17 cellular contexts compared by ENCODE assay signal in genomic region chr6:170007468-170008240, GRCh38.
A peak's percentile ranks its signal among the peaks of the same experiment; 100 is the strongest.
DNase-seq lines count a peak whose midpoint lies in the region; ATAC-seq and TF ChIP-seq lines count a peak whose summit lies in the region.
"Had no signal": no experiment of that assay in that cellular context is flagged by ENCODE, and none has a peak within 500 bp of the region (broad histone marks: within the 10 kb centered on the region; RNA-seq: fewer than 3 reads in every experiment).

No MANE protein-coding gene starts in this region.

- H3K9me3 ChIP-seq in WERI-Rb-1 (ENCODE audit: severe bottlenecking) (peaks cover 13% of the 10 kb centered on the region), esophagus muscularis mucosa (peaks cover 0 to 6% (median 0%) of the 10 kb centered on the region in 4 donors)

- H3K36me3 Mint-ChIP-seq in natural killer cell: peaks cover 9% of the 10 kb centered on the region
- peaks cover 10% of the 10 kb centered on the region for H3K36me3 Mint-ChIP-seq in natural killer cell treated with Interleukin-12 subunit alpha and Interleukin-12 subunit beta and Interleukin-15 and Interleukin-18, amount 100 ng/mL, for 72 hours

- H3K36me3 ChIP-seq in WERI-Rb-1 (no peaks in the 10 kb centered on the region), esophagus muscularis mucosa (no peaks in the 10 kb centered on the region)
- H3K36me3 ChIP-seq: adrenal gland had no signal

- H3K4me1 ChIP-seq in esophagus muscularis mucosa: peaks cover 0 to 15% (median 7%) of the 10 kb centered on the region in 4 donors
- H3K4me1 ChIP-seq: adrenal gland had no signal

- DNase-seq in natural killer cell (peak; percentile 8), WERI-Rb-1 (peak; percentile 25), left lobe of liver (ENCODE audit: low spot score) (peak; percentile 34), ureter (ENCODE audit: low spot score) (peak; percentile 25), esophagus muscularis mucosa (ENCODE audit: extremely low spot score) (no peak), superior temporal gyrus (ENCODE audit: extremely low spot score) (no peak)
- no peak for DNase-seq in natural killer cell treated with Interleukin-12 subunit alpha and Interleukin-12 subunit beta and Interleukin-15 and Interleukin-18, amount 100 ng/mL, for 72 hours (ENCODE audit: low spot score)
- DNase-seq: activated CD4-positive, alpha-beta T cell treated with anti-CD3 and anti-CD28 coated beads, Interleukin-2, amount 50 U/mL, for 4 hours; CD4-positive, alpha-beta T cell; mesenchymal stem cell; MM.1S; OCI-M1; small intestine; stimulated activated naive B cell treated with anti-CD40 and anti-IgM and Interleukin-4, amounts not matched to agents 10 μg/mL and 1 μg/mL and 100 μg/mL, for 72 hours had no signal

- ATAC-seq in natural killer cell (no peak), left lobe of liver (no peak), HG02759 (IDR thresholded peaks at IDR 0.05; ENCODE audit: unreplicated experiment) (no peak)
- no peak for ATAC-seq in natural killer cell treated with Interleukin-12 subunit alpha and Interleukin-12 subunit beta and Interleukin-15 and Interleukin-18, amount 100 ng/mL, for 72 hours
- ATAC-seq: GM12878; stimulated activated naive B cell treated with anti-CD40 and anti-IgM and Interleukin-4, amounts not matched to agents 10 μg/mL and 1 μg/mL and 100 μg/mL, for 72 hours had no signal

- intact Hi-C loops in natural killer cell (cut with micrococcal nuclease) (no loop called here), esophagus muscularis mucosa (cut with DNase I) (no loop called here)

- H3K27me3 ChIP-seq in WERI-Rb-1 (ENCODE audit: insufficient read depth, low read depth, severe bottlenecking): no peaks in the 10 kb centered on the region
- no peaks in the 10 kb centered on the region for H3K27me3 ChIP-seq in esophagus muscularis mucosa
- H3K27me3 ChIP-seq: adrenal gland had no signal

- H3K4me3 ChIP-seq in WERI-Rb-1 (ENCODE audit: low read depth, low read length) (peak overlapping the region; percentile 11), esophagus muscularis mucosa (no peak overlapping the region)
- H3K4me3 ChIP-seq: adrenal gland, GM12878 had no signal

- peaks cover 7 to 11% of the 10 kb centered on the region in 2 donors for H3K27me3 Mint-ChIP-seq in natural killer cell (ENCODE audit: low read depth in 2 of 2)
- peaks cover 8 to 10% of the 10 kb centered on the region in 2 donors for H3K27me3 Mint-ChIP-seq in natural killer cell treated with Interleukin-12 subunit alpha and Interleukin-12 subunit beta and Interleukin-15 and Interleukin-18, amount 100 ng/mL, for 72 hours

- TF ChIP-seq CTCF in natural killer cell (IDR thresholded peaks at IDR 0.05): no peak
- TF ChIP-seq CTCF in WERI-Rb-1 (IDR thresholded peaks at IDR 0.05; ENCODE audit: low read depth, low read length): no peak
- TF ChIP-seq CTCF in esophagus muscularis mucosa (IDR thresholded peaks at IDR 0.05): no peak

- H3K27ac ChIP-seq in WERI-Rb-1 (peak overlapping the region; percentile 30; the same call in 1 of the 2 replicates), esophagus muscularis mucosa (replicated peaks in 1 of 4) (no peak overlapping the region)
- H3K27ac ChIP-seq: adrenal gland had no signal

- no peak for TF ChIP-seq POLR2A in esophagus muscularis mucosa (IDR thresholded peaks at IDR 0.05; ENCODE audit: low read depth)

- H3K4me1 Mint-ChIP-seq in natural killer cell: peaks cover 6 to 7% of the 10 kb centered on the region in 2 donors
- H3K4me1 Mint-ChIP-seq in natural killer cell treated with Interleukin-12 subunit alpha and Interleukin-12 subunit beta and Interleukin-15 and Interleukin-18, amount 100 ng/mL, for 72 hours (ENCODE audit: low read depth in 2 of 2): peaks cover 0 to 11% of the 10 kb centered on the region in 2 donors

- H3K9me3 Mint-ChIP-seq in natural killer cell: peaks cover 3 to 6% of the 10 kb centered on the region in 2 donors
- peaks cover 5% of the 10 kb centered on the region for H3K9me3 Mint-ChIP-seq in natural killer cell treated with Interleukin-12 subunit alpha and Interleukin-12 subunit beta and Interleukin-15 and Interleukin-18, amount 100 ng/mL, for 72 hours

- 81% methylated on average over 15 of the region's 17 CpGs for WGBS in esophagus muscularis mucosa

- no peak overlapping the region for H3K4me3 Mint-ChIP-seq in natural killer cell
- H3K4me3 Mint-ChIP-seq in natural killer cell treated with Interleukin-12 subunit alpha and Interleukin-12 subunit beta and Interleukin-15 and Interleukin-18, amount 100 ng/mL, for 72 hours: no peak overlapping the region
- H3K4me3 Mint-ChIP-seq: CD4-positive, alpha-beta T cell; stimulated activated naive B cell treated with anti-CD40 and anti-IgM and Interleukin-4, amounts not matched to agents 10 μg/mL and 1 μg/mL and 100 μg/mL, for 72 hours had no signal

- TF ChIP-seq EP300 in esophagus muscularis mucosa (IDR thresholded peaks at IDR 0.05): no peak

- no peak overlapping the region for H3K27ac Mint-ChIP-seq in natural killer cell
- H3K27ac Mint-ChIP-seq in natural killer cell treated with Interleukin-12 subunit alpha and Interleukin-12 subunit beta and Interleukin-15 and Interleukin-18, amount 100 ng/mL, for 72 hours: no peak overlapping the region
- H3K27ac Mint-ChIP-seq: CD4-positive, alpha-beta T cell; stimulated activated naive B cell treated with anti-CD40 and anti-IgM and Interleukin-4, amounts not matched to agents 10 μg/mL and 1 μg/mL and 100 μg/mL, for 72 hours had no signal

Comparison
In these comparisons a context has a peak if more than half of its experiments do, and no peak if none do; other contexts are left out.
1. DNase-seq: peak in natural killer cell (single experiment), WERI-Rb-1 (single experiment), left lobe of liver (single experiment) and ureter (single experiment); none in natural killer cell treated with Interleukin-12 subunit alpha and Interleukin-12 subunit beta and Interleukin-15 and Interleukin-18, amount 100 ng/mL, for 72 hours (single experiment), esophagus muscularis mucosa (single experiment) and superior temporal gyrus (single experiment).